ENCODE assay signal across 13 cellular contexts in the genomic region with DNA sequence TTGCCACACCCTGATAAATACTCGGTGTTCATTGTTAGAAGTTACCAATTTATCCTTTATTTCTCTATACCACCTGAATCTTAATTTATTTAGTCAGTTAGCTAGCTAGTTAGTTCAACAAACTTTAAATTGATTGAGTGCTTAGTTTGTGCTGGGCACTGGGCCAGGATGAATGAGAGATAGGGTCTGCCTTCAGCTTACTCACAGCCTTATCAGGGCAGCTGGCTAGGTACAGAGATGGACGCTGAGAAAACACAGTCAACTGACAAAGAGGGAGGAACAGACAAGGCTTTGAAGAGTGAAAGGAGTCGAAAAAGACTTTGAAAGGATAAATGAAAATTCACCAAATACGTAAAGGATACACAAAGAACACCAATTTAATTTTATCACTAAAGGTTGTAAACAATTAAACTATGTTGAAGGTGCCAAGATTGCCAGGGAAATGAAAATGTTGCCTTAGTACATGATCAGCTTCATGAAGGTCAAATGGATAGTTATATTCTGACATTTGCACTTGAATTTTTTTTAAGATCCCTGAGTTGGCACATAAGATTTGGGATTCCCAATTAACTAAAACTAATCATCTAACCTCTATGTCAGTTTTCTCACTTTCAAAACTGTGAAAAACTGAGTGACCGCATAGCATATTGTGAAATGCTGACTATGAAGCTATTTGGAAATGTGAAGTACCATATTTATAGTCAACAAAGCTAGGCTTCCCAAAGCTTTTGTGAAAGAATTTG. TPM values are rescaled to one million over a fixed set of nuclear protein-coding genes. Genes with fewer than 3 reads are reported as not detected.
DNase-seq lines count a peak whose midpoint lies in the region; ATAC-seq and TF ChIP-seq lines count a peak whose summit lies in the region.
"Had no signal": no experiment of that assay in that cellular context is flagged by ENCODE, and none has a peak within 500 bp of the region (broad histone marks: within the 10 kb centered on the region; RNA-seq: fewer than 3 reads in every experiment).

No MANE protein-coding gene starts in this region.

- TF ChIP-seq POLR2A in erythroblast (IDR thresholded peaks at IDR 0.05; ENCODE audit: low read length) = no peak

- H3K9me3 ChIP-seq in A673 (ENCODE audit: low read depth, low read length, poor library complexity, severe bottlenecking) (peaks cover 5% of the 10 kb centered on the region), PC-9 (ENCODE audit: insufficient read depth, low read depth) (no peaks in the 10 kb centered on the region)

- H3K4me1 ChIP-seq in A673 (ENCODE audit: insufficient read depth, low read length, poor library complexity, severe bottlenecking) (peaks cover 30% of the 10 kb centered on the region), PC-9 (replicated peaks; ENCODE audit: insufficient read depth) (peaks cover 22% of the 10 kb centered on the region)

- no peak overlapping the region for H2AFZ ChIP-seq in PC-9

- H3K27me3 Mint-ChIP-seq in natural killer cell treated with Interleukin-12 subunit alpha and Interleukin-12 subunit beta and Interleukin-15 and Interleukin-18, amount 100 ng/mL, for 72 hours = peaks cover 43 to 58% of the 10 kb centered on the region in 2 donors
- H3K27me3 Mint-ChIP-seq in nephron progenitor cell (ENCODE audit: low read depth, poor library complexity) = peaks cover 72% of the 10 kb centered on the region

- H3K27ac Mint-ChIP-seq in natural killer cell treated with Interleukin-12 subunit alpha and Interleukin-12 subunit beta and Interleukin-15 and Interleukin-18, amount 100 ng/mL, for 72 hours = no peak overlapping the region
- H3K27ac Mint-ChIP-seq in nephron progenitor cell = no peak overlapping the region
- H3K27ac Mint-ChIP-seq: B cell; T-helper 2 cell treated with Interferon-gamma antibody and Interleukin-4, amounts not matched to agents 5 μg/mL and 100 μg/mL, for 36 hours had no signal

- POLR2A ChIA-PET in A673 (lab: Charles Lee; ENCODE audit: low non-redundant PET) (interaction anchor here (0.7 to 0.8 kb wide), 3 partner anchors 25 to 291 kb away, joined by 3 to 4 read pairs (median 3); no protein-coding TSS in a partner anchor), PC-9 (lab: Charles Lee; ENCODE audit: unreplicated experiment) (interaction anchor here (0.5 to 1.1 kb wide), 7 partner anchors 9 to 324 kb away, joined by 3 to 9 read pairs (median 3); no protein-coding TSS in a partner anchor)

- peaks cover 10 to 13% of the 10 kb centered on the region in 2 donors for H3K4me1 Mint-ChIP-seq in natural killer cell treated with Interleukin-12 subunit alpha and Interleukin-12 subunit beta and Interleukin-15 and Interleukin-18, amount 100 ng/mL, for 72 hours (ENCODE audit: low read depth in 2 of 2)
- peaks cover 10% of the 10 kb centered on the region for H3K4me1 Mint-ChIP-seq in nephron progenitor cell

- no peak for ATAC-seq in natural killer cell treated with Interleukin-12 subunit alpha and Interleukin-12 subunit beta and Interleukin-15 and Interleukin-18, amount 100 ng/mL, for 72 hours

- H3K27ac ChIP-seq in A673 (ENCODE audit: low read depth, low read length, poor library complexity, severe bottlenecking) (peak overlapping the region; percentile 98), PC-9 (peak overlapping the region; percentile 81; the same call in 1 of the 2 replicates)

- peaks cover 62% of the 10 kb centered on the region for H3K36me3 ChIP-seq in A673 (ENCODE audit: insufficient read depth, low read length, poor library complexity, severe bottlenecking)
- H3K36me3 ChIP-seq in PC-9 (ENCODE audit: low read depth) = peaks cover 14% of the 10 kb centered on the region

- DNase-seq in A673 (ENCODE audit: low spot score) (peak; percentile 62), PC-9 (no peak), erythroblast (lab: John Stamatoyannopoulos, UW) (peak; percentile 81 to 86), NCI-H1092 (lab: John Stamatoyannopoulos, UW) (no peak), nephron progenitor cell (no peak), GM19240 (ENCODE audit: insufficient read length, low spot score) (no peak), HPDE6-E6E7 (ENCODE audit: extremely low spot score) (no peak)
- no peak for DNase-seq in natural killer cell treated with Interleukin-12 subunit alpha and Interleukin-12 subunit beta and Interleukin-15 and Interleukin-18, amount 100 ng/mL, for 72 hours (ENCODE audit: low spot score)
- DNase-seq: activated gamma-delta T cell treated with Interleukin-2 at 50 U/mL for 16 hours, head of caudate nucleus, NCI-H187 had no signal

- peaks cover 21% of the 10 kb centered on the region for H3F3A ChIP-seq in PC-9 (ENCODE audit: insufficient read depth, low read depth)

- no peaks in the 10 kb centered on the region for H4K20me1 ChIP-seq in PC-9 (ENCODE audit: insufficient read depth)

- CTCF ChIA-PET in A673 (lab: Charles Lee) (no interaction called here), PC-9 (lab: Charles Lee) (interaction anchor here (0.6 to 0.7 kb wide), 2 partner anchors 13 to 25 kb away, joined by 4 read pairs; no protein-coding TSS in a partner anchor)

- no peaks in the 10 kb centered on the region for H3K9me2 ChIP-seq in PC-9 (ENCODE audit: insufficient read depth)

- H3K4me3 Mint-ChIP-seq in natural killer cell treated with Interleukin-12 subunit alpha and Interleukin-12 subunit beta and Interleukin-15 and Interleukin-18, amount 100 ng/mL, for 72 hours = peak overlapping the region; percentile 23
- no peak overlapping the region for H3K4me3 Mint-ChIP-seq in nephron progenitor cell

- H3K9me3 Mint-ChIP-seq in natural killer cell treated with Interleukin-12 subunit alpha and Interleukin-12 subunit beta and Interleukin-15 and Interleukin-18, amount 100 ng/mL, for 72 hours = no peaks in the 10 kb centered on the region
- peaks cover 6% of the 10 kb centered on the region for H3K9me3 Mint-ChIP-seq in nephron progenitor cell
- H3K9me3 Mint-ChIP-seq: T-helper 2 cell treated with Interferon-gamma antibody and Interleukin-4, amounts not matched to agents 5 μg/mL and 100 μg/mL, for 36 hours had no signal

- H3K4me3 ChIP-seq in A673 (ENCODE audit: low read depth, low read length, poor library complexity, severe bottlenecking) (peak overlapping the region; percentile 65), PC-9 (peak overlapping the region; percentile 89)

- H3K4me2 ChIP-seq in PC-9 = peak overlapping the region; percentile 94

- no peaks in the 10 kb centered on the region for H3K36me3 Mint-ChIP-seq in natural killer cell treated with Interleukin-12 subunit alpha and Interleukin-12 subunit beta and Interleukin-15 and Interleukin-18, amount 100 ng/mL, for 72 hours
- no peaks in the 10 kb centered on the region for H3K36me3 Mint-ChIP-seq in nephron progenitor cell (ENCODE audit: low read depth)

- H3K79me2 ChIP-seq in PC-9 (ENCODE audit: low read depth) = peaks cover 37% of the 10 kb centered on the region

- TF ChIP-seq CTCF in A673 (conservative IDR thresholded peaks at IDR 0.05; ENCODE audit: low read depth, low read length) = no peak
- TF ChIP-seq CTCF in PC-9 (conservative IDR thresholded peaks at IDR 0.05) = no peak
- no peak for TF ChIP-seq CTCF in nephron progenitor cell (IDR thresholded peaks at IDR 0.05)

- BruUV-seq in A673 (replicated peaks; lab: Mats Ljungman, UMichigan) = no TSS peak
- BruUV-seq in PC-9 (replicated peaks; lab: Mats Ljungman, UMichigan) = no TSS peak

- no peaks in the 10 kb centered on the region for H3K27me3 ChIP-seq in A673 (replicated peaks; ENCODE audit: insufficient read depth, low read depth, low read length, poor library complexity)
- no peaks in the 10 kb centered on the region for H3K27me3 ChIP-seq in PC-9 (ENCODE audit: insufficient read depth, low read depth)

- intact Hi-C loops in A673 (cut with micrococcal nuclease; ENCODE audit: unreplicated experiment) = loop anchor here (2.0 kb wide), 1 partner anchor 25 kb away; no protein-coding TSS in a partner anchor
- intact Hi-C loops in PC-9 (cut with micrococcal nuclease; ENCODE audit: unreplicated experiment) = loop anchor here (1.0 kb wide), 1 partner anchor 10 kb away; no protein-coding TSS in a partner anchor

RNA-seq across cellular contexts. Expression of a gene that starts 2.1 kb away (rescaled TPM):
- total RNA-seq in A673 (2021) (265 and 286 TPM in 2 replicates), PC-9 (2021) (260 and 296 TPM in 2 replicates)
- not detected for total RNA-seq in natural killer cell treated with Interleukin-12 subunit alpha and Interleukin-12 subunit beta and Interleukin-15 and Interleukin-18, amount 100 ng/mL, for 72 hours
- total RNA-seq: B cell had no signal

RNA-seq across cellular contexts. Expression of a gene that starts 23.2 kb away (rescaled TPM):
- total RNA-seq in A673 (2021) = 1,757 and 2,074 TPM in 2 replicates
- 850 and 1,077 TPM in 2 replicates for total RNA-seq in PC-9 (2021)
- total RNA-seq in natural killer cell treated with Interleukin-12 subunit alpha and Interleukin-12 subunit beta and Interleukin-15 and Interleukin-18, amount 100 ng/mL, for 72 hours = not detected

Comparison
In these comparisons a context has a peak if more than half of its experiments do, and no peak if none do; other contexts are left out.
1. DNase-seq: peak in A673 (single experiment) and erythroblast (2 of 2); none in PC-9 (0 of 2), natural killer cell treated with Interleukin-12 subunit alpha and Interleukin-12 subunit beta and Interleukin-15 and Interleukin-18, amount 100 ng/mL, for 72 hours (single experiment), NCI-H1092 (single experiment), nephron progenitor cell (single experiment), GM19240 (single experiment) and HPDE6-E6E7 (single experiment).
2. RNA of a gene that starts 2.1 kb away (total RNA-seq): 265 to 286 TPM in A673 and 260 to 296 TPM in PC-9; not detected in natural killer cell treated with Interleukin-12 subunit alpha and Interleukin-12 subunit beta and Interleukin-15 and Interleukin-18, amount 100 ng/mL, for 72 hours; every median in the first group is over 100 times any median in the second.
3. RNA of a gene that starts 23.2 kb away (total RNA-seq): 1,757 to 2,074 TPM in A673 and 850 to 1,077 TPM in PC-9; not detected in natural killer cell treated with Interleukin-12 subunit alpha and Interleukin-12 subunit beta and Interleukin-15 and Interleukin-18, amount 100 ng/mL, for 72 hours; every median in the first group is over 100 times any median in the second.